In the genomic region with DNA sequence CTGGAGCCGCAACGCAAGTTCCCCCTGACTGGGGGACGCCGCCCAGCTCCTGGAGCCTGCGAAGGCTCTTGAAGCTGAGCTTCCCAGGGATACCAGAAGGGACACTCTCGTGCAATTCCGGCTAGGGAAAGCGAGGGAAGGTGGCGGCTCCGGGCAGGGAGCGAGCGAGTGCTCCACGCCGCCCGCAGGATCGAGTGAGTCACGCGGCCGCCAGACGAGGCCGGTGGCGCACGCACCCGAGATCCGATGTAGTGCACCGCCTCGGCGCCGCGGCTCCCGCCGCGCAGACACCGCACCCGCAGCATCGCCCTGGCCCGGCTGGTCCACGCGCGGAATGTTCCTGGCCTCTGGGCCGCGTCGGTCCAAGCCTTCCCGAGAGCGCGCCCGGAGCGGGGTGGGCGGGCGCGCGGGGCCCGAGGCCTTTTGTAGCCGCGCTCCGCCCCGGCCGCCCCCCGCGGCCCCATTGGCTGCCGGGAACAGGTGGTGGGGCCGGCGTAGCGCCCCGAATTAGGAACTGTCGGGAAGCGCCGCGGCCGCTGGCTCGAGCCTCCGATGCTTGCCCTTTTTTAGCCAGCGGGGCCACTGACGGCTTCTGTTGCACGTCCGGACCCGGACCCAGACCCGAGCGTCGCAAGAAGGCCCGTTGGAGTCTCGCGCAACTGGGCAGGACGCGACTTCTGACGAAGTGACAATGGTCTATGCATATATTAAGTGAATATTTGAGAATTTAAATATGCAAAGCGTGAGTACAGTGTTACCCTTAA, we compare ENCODE assay signal across 8 cellular contexts. TPM values are rescaled to one million over a fixed set of nuclear protein-coding genes. Genes with fewer than 3 reads are reported as not detected.
DNase-seq lines count a peak whose midpoint lies in the region; ATAC-seq, FAIRE-seq and TF ChIP-seq lines count a peak whose summit lies in the region.

A gene with protein sequence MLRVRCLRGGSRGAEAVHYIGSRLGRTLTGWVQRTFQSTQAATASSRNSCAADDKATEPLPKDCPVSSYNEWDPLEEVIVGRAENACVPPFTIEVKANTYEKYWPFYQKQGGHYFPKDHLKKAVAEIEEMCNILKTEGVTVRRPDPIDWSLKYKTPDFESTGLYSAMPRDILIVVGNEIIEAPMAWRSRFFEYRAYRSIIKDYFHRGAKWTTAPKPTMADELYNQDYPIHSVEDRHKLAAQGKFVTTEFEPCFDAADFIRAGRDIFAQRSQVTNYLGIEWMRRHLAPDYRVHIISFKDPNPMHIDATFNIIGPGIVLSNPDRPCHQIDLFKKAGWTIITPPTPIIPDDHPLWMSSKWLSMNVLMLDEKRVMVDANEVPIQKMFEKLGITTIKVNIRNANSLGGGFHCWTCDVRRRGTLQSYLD (minus strand): TSS at position 396 of the 764 bp plus-strand sequence. CDS start 91 bp downstream, at position 305.

- peak within 1 kb of the TSS; percentile 38 for H3K4me3 ChIP-seq in bronchial epithelial cell (ENCODE audit: low read depth, low read length)
- H3K4me3 ChIP-seq in skeletal muscle tissue (ENCODE audit: low read length in 3 of 3) = peak within 1 kb of the TSS; percentile 77 to 91 (median 83)

- DNase-seq in T-helper 2 cell treated with Interferon-gamma antibody and Interleukin-4, amounts not matched to agents 5 μg/mL and 100 μg/mL, for 36 hours (ENCODE audit: low spot score) = peak; percentile 43
- DNase-seq in bronchial epithelial cell (ENCODE audit: low read depth) (peak; percentile 77), iPS-NIHi7 (ENCODE audit: extremely low spot score) (peak; percentile 86), OCI-M2 (lab: John Stamatoyannopoulos, UW; ENCODE audit: unreplicated experiment) (no peak)

- peaks cover 74% of the 10 kb centered on the region for H3K27me3 Mint-ChIP-seq in T-helper 2 cell treated with Interferon-gamma antibody and Interleukin-4, amounts not matched to agents 5 μg/mL and 100 μg/mL, for 36 hours (ENCODE audit: low read depth)

- FAIRE-seq in bronchial epithelial cell (lab: Jason Lieb, UNC) = no peak

- peak within 1 kb of the TSS; percentile 80 for H3K27ac ChIP-seq in skeletal muscle tissue (ENCODE audit: low read depth, low read length)

- H3K4me3 Mint-ChIP-seq in T-helper 2 cell treated with Interferon-gamma antibody and Interleukin-4, amounts not matched to agents 5 μg/mL and 100 μg/mL, for 36 hours = peak within 1 kb of the TSS; percentile 71

- no peak for TF ChIP-seq EP300 in Ishikawa (IDR thresholded peaks at IDR 0.05; ENCODE audit: borderline replicate concordance)

- no peaks in the 10 kb centered on the region for H3K9me3 ChIP-seq in skeletal muscle tissue (ENCODE audit: control insufficient read depth in 3 of 3, low read length in 3 of 3)

- H3K4me1 Mint-ChIP-seq in T-helper 2 cell treated with Interferon-gamma antibody and Interleukin-4, amounts not matched to agents 5 μg/mL and 100 μg/mL, for 36 hours (ENCODE audit: low read depth) = peaks cover 6% of the 10 kb centered on the region

- H3K9me3 Mint-ChIP-seq in T-helper 2 cell treated with Interferon-gamma antibody and Interleukin-4, amounts not matched to agents 5 μg/mL and 100 μg/mL, for 36 hours = no peaks in the 10 kb centered on the region

- peak; percentile 72 for ATAC-seq in GM21717 (IDR thresholded peaks at IDR 0.05; ENCODE audit: unreplicated experiment)

- TF ChIP-seq RAD21 in Ishikawa (IDR thresholded peaks at IDR 0.05; ENCODE audit: low read depth) = no peak

- H3K4me1 ChIP-seq in skeletal muscle tissue (ENCODE audit: control insufficient read depth in 3 of 3, insufficient read depth in 3 of 3, low read length in 3 of 3) = peaks cover 15 to 24% (median 17%) of the 10 kb centered on the region in 3 donors

- peak; percentile 87 for TF ChIP-seq POLR2A in GM10847 (IDR thresholded peaks at IDR 0.05; ENCODE audit: extremely low read depth, insufficient read length)

- H3K9ac ChIP-seq in skeletal muscle tissue (ENCODE audit: low read depth in 1 of 3, low read length in 3 of 3) = peak within 1 kb of the TSS; percentile 76 to 88 (median 80)

- H3K27ac Mint-ChIP-seq in T-helper 2 cell treated with Interferon-gamma antibody and Interleukin-4, amounts not matched to agents 5 μg/mL and 100 μg/mL, for 36 hours = no peak within 1 kb of the TSS

- TF ChIP-seq CTCF in bronchial epithelial cell (IDR thresholded peaks at IDR 0.05; ENCODE audit: insufficient read depth, low read length, severe bottlenecking) = peak; percentile 67

- H3K36me3 ChIP-seq in bronchial epithelial cell (ENCODE audit: control insufficient read depth, insufficient read depth, low read length) = no peaks in the 10 kb centered on the region
- peaks cover 8 to 17% (median 12%) of the 10 kb centered on the region in 3 donors for H3K36me3 ChIP-seq in skeletal muscle tissue (ENCODE audit: control insufficient read depth in 3 of 3, insufficient read depth in 3 of 3, low read length in 3 of 3)

- peaks cover 16% of the 10 kb centered on the region for H3K27me3 ChIP-seq in bronchial epithelial cell (ENCODE audit: control insufficient read depth, insufficient read depth, low read length)
- peaks cover 0 to 3% (median 0%) of the 10 kb centered on the region in 3 donors for H3K27me3 ChIP-seq in skeletal muscle tissue (ENCODE audit: control insufficient read depth in 3 of 3, insufficient read depth in 3 of 3, low read length in 3 of 3)

- no peaks in the 10 kb centered on the region for H3K36me3 Mint-ChIP-seq in T-helper 2 cell treated with Interferon-gamma antibody and Interleukin-4, amounts not matched to agents 5 μg/mL and 100 μg/mL, for 36 hours (ENCODE audit: low read depth)

TF ChIP-seq in Ishikawa, 13 proteins besides CTCF, POLR2A, EP300 and RAD21:
- TF ChIP-seq, protein P1, sequence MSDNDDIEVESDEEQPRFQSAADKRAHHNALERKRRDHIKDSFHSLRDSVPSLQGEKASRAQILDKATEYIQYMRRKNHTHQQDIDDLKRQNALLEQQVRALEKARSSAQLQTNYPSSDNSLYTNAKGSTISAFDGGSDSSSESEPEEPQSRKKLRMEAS (IDR thresholded peaks at IDR 0.05) = peak; percentile 82
- no peak for TF ChIP-seq EGR1 (IDR thresholded peaks at IDR 0.05)
- TF ChIP-seq CEBPB (IDR thresholded peaks at IDR 0.05) = no peak
- TF ChIP-seq, protein P2, sequence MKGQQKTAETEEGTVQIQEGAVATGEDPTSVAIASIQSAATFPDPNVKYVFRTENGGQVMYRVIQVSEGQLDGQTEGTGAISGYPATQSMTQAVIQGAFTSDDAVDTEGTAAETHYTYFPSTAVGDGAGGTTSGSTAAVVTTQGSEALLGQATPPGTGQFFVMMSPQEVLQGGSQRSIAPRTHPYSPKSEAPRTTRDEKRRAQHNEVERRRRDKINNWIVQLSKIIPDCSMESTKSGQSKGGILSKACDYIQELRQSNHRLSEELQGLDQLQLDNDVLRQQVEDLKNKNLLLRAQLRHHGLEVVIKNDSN (IDR thresholded peaks at IDR 0.05) = no peak
- no peak for TF ChIP-seq FOXM1 (IDR thresholded peaks at IDR 0.05; ENCODE audit: borderline replicate concordance, low read depth)

RNA-seq across cellular contexts. Expression of the gene that starts here (rescaled TPM):
- total RNA-seq in bronchial epithelial cell = 1.0 and 1.3 TPM in 2 replicates
- 309 TPM for total RNA-seq in skeletal muscle tissue

Comparison
In these comparisons a context has a peak if more than half of its experiments do, and no peak if none do; other contexts are left out.
1. RNA of the gene that starts here (total RNA-seq): 309 TPM in skeletal muscle tissue (single experiment); 1.0 to 1.3 TPM in bronchial epithelial cell; every median in the first group is over 100 times any median in the second.